ENCODE assay signal across 9 cellular contexts in genomic region chr14:31283568-31284252, GRCh38.
DNase-seq lines count a peak whose midpoint lies in the region; ATAC-seq and TF ChIP-seq lines count a peak whose summit lies in the region.
"Had no signal": no experiment of that assay in that cellular context is flagged by ENCODE, and none has a peak within 500 bp of the region (broad histone marks: within the 10 kb centered on the region; RNA-seq: fewer than 3 reads in every experiment).

No MANE protein-coding gene starts in this region.

- H3K14ac ChIP-seq in neuronal stem cell (ENCODE audit: low read length), result no peak overlapping the region

- H3K36me3 ChIP-seq in neuronal stem cell (replicated peaks in 1 of 2; ENCODE audit: control insufficient read depth in 2 of 2, insufficient read depth in 2 of 2, low read length in 2 of 2), result no peaks in the 10 kb centered on the region
- H3K36me3 ChIP-seq: esophagus squamous epithelium had no signal

- H3K4me2 ChIP-seq in neuronal stem cell (ENCODE audit: insufficient read depth, low read length, poor library complexity, severe bottlenecking), result no peak overlapping the region

- CTCF ChIA-PET in HEK293T (lab: Yijun Ruan, JAX), result no interaction called here

- no peaks in the 10 kb centered on the region for H3K27me3 ChIP-seq in neuronal stem cell (ENCODE audit: control insufficient read depth in 3 of 3, insufficient read depth in 3 of 3, low read depth in 1 of 3, low read length in 3 of 3)
- H3K27me3 ChIP-seq: esophagus squamous epithelium had no signal

- H3K9ac ChIP-seq in neuronal stem cell (ENCODE audit: low read depth, low read length, poor library complexity), result no peak overlapping the region

- no peak overlapping the region for H2BK120ac ChIP-seq in neuronal stem cell (ENCODE audit: low read depth, low read length)

- no peak overlapping the region for H3K23ac ChIP-seq in neuronal stem cell (ENCODE audit: low read depth, low read length, poor library complexity)

- POLR2A ChIA-PET in HEK293T (lab: Yijun Ruan, JAX), result interaction anchor here (1.4 kb wide), 1 partner anchor 76 kb away, joined by 3 read pairs; the partner anchor contains the start of gene HECTD1

- WGBS in neuronal stem cell (ENCODE audit: extremely low coverage in 2 of 2, insufficient read length in 2 of 2, insufficient replicate concordance in 1 of 2), 2 donors, result no CpG with 5 or more reads among the region's 3 CpGs

- H3K79me1 ChIP-seq in neuronal stem cell (ENCODE audit: low read depth, low read length), result no peaks in the 10 kb centered on the region

- H3K4me1 ChIP-seq in neuronal stem cell (ENCODE audit: control insufficient read depth in 2 of 2, insufficient read depth in 1 of 2, low read depth in 1 of 2, low read length in 2 of 2), result no peaks in the 10 kb centered on the region
- H3K4me1 ChIP-seq: esophagus squamous epithelium had no signal

- peak overlapping the region; percentile 63 for H2AFZ ChIP-seq in neuronal stem cell (ENCODE audit: low read length)

- ATAC-seq in GM19324 (IDR thresholded peaks at IDR 0.05; ENCODE audit: low FRiP score, unreplicated experiment), result peak; percentile 57
- peak; percentile 67 for ATAC-seq in HG02884 (IDR thresholded peaks at IDR 0.05; ENCODE audit: unreplicated experiment)

- no peak overlapping the region for H2BK12ac ChIP-seq in neuronal stem cell (ENCODE audit: low read length)

- H2AK5ac ChIP-seq in neuronal stem cell (ENCODE audit: low read depth, low read length), result no peak overlapping the region

- no peak overlapping the region for H3K4ac ChIP-seq in neuronal stem cell (ENCODE audit: low read length)

- DNase-seq in NOMO-1 treated with DMSO at 0.1 percent for 48 hours (lab: John Stamatoyannopoulos, UW; ENCODE audit: unreplicated experiment) (peak; percentile 65), neuronal stem cell (ENCODE audit: low spot score) (no peak), HK-2 (ENCODE audit: unreplicated experiment) (no peak), HEK293T (ENCODE audit: extremely low spot score) (no peak), NCI-H2081 (lab: John Stamatoyannopoulos, UW) (no peak)
- DNase-seq in stimulated activated CD4-positive, alpha-beta T cell treated with anti-CD3 and anti-CD28 coated beads, Interleukin-4, amount 100 ng/mL, for 24 hours, result no peak
- DNase-seq: esophagus squamous epithelium had no signal

- H3K18ac ChIP-seq in neuronal stem cell (ENCODE audit: low read length), result no peak overlapping the region

- no peak overlapping the region for H4K91ac ChIP-seq in neuronal stem cell (ENCODE audit: low read depth, low read length, poor library complexity)

- H2BK15ac ChIP-seq in neuronal stem cell (ENCODE audit: low read length), result no peak overlapping the region

- no peak overlapping the region for H3K27ac ChIP-seq in neuronal stem cell (replicated peaks; ENCODE audit: low read length)

- H3K4me3 ChIP-seq in neuronal stem cell (ENCODE audit: low read length in 2 of 2), result no peak overlapping the region
- H3K4me3 ChIP-seq: esophagus squamous epithelium had no signal

- no peak overlapping the region for H2BK5ac ChIP-seq in neuronal stem cell (ENCODE audit: low read length)

- no peak overlapping the region for H4K8ac ChIP-seq in neuronal stem cell (ENCODE audit: low read depth, low read length)

- H3K9me3 ChIP-seq in neuronal stem cell (replicated peaks in 1 of 2; ENCODE audit: control insufficient read depth in 2 of 2, insufficient read depth in 1 of 2, low read depth in 1 of 2, low read length in 2 of 2), result no peaks in the 10 kb centered on the region
- H3K9me3 ChIP-seq: esophagus squamous epithelium had no signal

TF ChIP-seq in HEK293T, 16 proteins besides CTCF, POLR2A, EP300 and RAD21:
- TF ChIP-seq FOXK2 (IDR thresholded peaks at IDR 0.05), result no peak
- no peak for TF ChIP-seq FOXA1 (IDR thresholded peaks at IDR 0.05)
- TF ChIP-seq ARNT (IDR thresholded peaks at IDR 0.05), result no peak
- no peak for TF ChIP-seq SUZ12 (IDR thresholded peaks at IDR 0.05)
- no peak for TF ChIP-seq TARDBP (IDR thresholded peaks at IDR 0.05)
- TF ChIP-seq FOXM1 (IDR thresholded peaks at IDR 0.05; ENCODE audit: borderline replicate concordance), result no peak
- TF ChIP-seq HDGF (IDR thresholded peaks at IDR 0.05; ENCODE audit: borderline replicate concordance), result no peak
- no peak for TF ChIP-seq BHLHE40 (IDR thresholded peaks at IDR 0.05; ENCODE audit: borderline replicate concordance)
- no peak for TF ChIP-seq CTBP1 (IDR thresholded peaks at IDR 0.05; ENCODE audit: borderline replicate concordance)
- TF ChIP-seq ZNF384 (IDR thresholded peaks at IDR 0.05), result no peak
- no peak for TF ChIP-seq PKNOX1 (IDR thresholded peaks at IDR 0.05)
- TF ChIP-seq L3MBTL2 (conservative IDR thresholded peaks at IDR 0.05), result no peak
- no peak for TF ChIP-seq SP1 (IDR thresholded peaks at IDR 0.05)
- no peak for TF ChIP-seq ELF4 (IDR thresholded peaks at IDR 0.05)
- no peak for TF ChIP-seq NFRKB (IDR thresholded peaks at IDR 0.05)
- TF ChIP-seq LEF1 (IDR thresholded peaks at IDR 0.05; ENCODE audit: borderline replicate concordance), result no peak
